In the genomic region with DNA sequence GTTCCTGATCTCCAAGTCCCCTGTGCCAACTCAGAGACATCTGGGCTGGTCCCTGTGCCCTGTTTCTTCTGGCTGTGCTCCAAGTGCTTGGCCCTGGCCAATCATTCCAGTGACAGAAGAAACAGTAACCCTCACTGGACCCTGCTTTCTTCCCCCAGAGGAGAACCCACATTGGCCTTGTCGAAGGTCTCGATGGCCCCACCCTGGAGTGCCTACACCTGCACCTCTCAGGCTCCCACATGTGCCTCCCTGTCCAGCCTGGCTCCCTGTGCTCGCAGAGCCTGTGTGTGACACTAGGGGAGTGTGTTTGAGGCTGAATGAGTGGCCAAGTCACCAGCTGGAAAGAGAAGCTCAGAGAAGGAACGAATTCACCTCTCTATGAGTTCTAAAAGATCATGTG, we compare ENCODE assay signal across 13 cellular contexts. TPM values are rescaled to one million over a fixed set of nuclear protein-coding genes. Genes with fewer than 3 reads are reported as not detected.
A peak's percentile ranks its signal among the peaks of the same experiment; 100 is the strongest.
DNase-seq lines count a peak whose midpoint lies in the region; ATAC-seq and TF ChIP-seq lines count a peak whose summit lies in the region.
"Had no signal": no experiment of that assay in that cellular context is flagged by ENCODE, and none has a peak within 500 bp of the region (broad histone marks: within the 10 kb centered on the region; RNA-seq: fewer than 3 reads in every experiment).

No MANE protein-coding gene starts in this region.

- H3K27ac Mint-ChIP-seq in natural killer cell treated with Interleukin-12 subunit alpha and Interleukin-12 subunit beta and Interleukin-15 and Interleukin-18, amount 100 ng/mL, for 72 hours = no peak overlapping the region
- no peak overlapping the region for H3K27ac Mint-ChIP-seq in natural killer cell
- H3K27ac Mint-ChIP-seq in naive thymus-derived CD4-positive, alpha-beta T cell = peak overlapping the region in 6 of 9 donors; percentile 3 to 69 (median 46)
- H3K27ac Mint-ChIP-seq in type B pancreatic cell = peak overlapping the region; percentile 91

- POLR2A ChIA-PET in naive thymus-derived CD4-positive, alpha-beta T cell (lab: Charles Lee) = interaction anchor here (0.6 to 1.0 kb wide), 2 partner anchors 17 to 57 kb away, joined by 3 to 7 read pairs; no protein-coding TSS in a partner anchor

- CTCF ChIA-PET in naive thymus-derived CD4-positive, alpha-beta T cell (lab: Charles Lee) = interaction anchor here (1.0 to 10.4 kb wide), 2 partner anchors 61 to 96 kb away, joined by 3 to 502 read pairs; no protein-coding TSS in a partner anchor

- H3K4me3 Mint-ChIP-seq in natural killer cell treated with Interleukin-12 subunit alpha and Interleukin-12 subunit beta and Interleukin-15 and Interleukin-18, amount 100 ng/mL, for 72 hours = no peak overlapping the region
- no peak overlapping the region for H3K4me3 Mint-ChIP-seq in natural killer cell
- no peak overlapping the region for H3K4me3 Mint-ChIP-seq in naive thymus-derived CD4-positive, alpha-beta T cell
- H3K4me3 Mint-ChIP-seq in type B pancreatic cell = peak overlapping the region; percentile 66

- no peaks in the 10 kb centered on the region for H3K9me3 Mint-ChIP-seq in natural killer cell treated with Interleukin-12 subunit alpha and Interleukin-12 subunit beta and Interleukin-15 and Interleukin-18, amount 100 ng/mL, for 72 hours
- no peaks in the 10 kb centered on the region for H3K9me3 Mint-ChIP-seq in natural killer cell
- H3K9me3 Mint-ChIP-seq in naive thymus-derived CD4-positive, alpha-beta T cell = peaks cover 0 to 3% (median 0%) of the 10 kb centered on the region in 11 donors
- H3K9me3 Mint-ChIP-seq in type B pancreatic cell = peaks cover 5% of the 10 kb centered on the region

- peak; percentile 34 for DNase-seq in natural killer cell treated with Interleukin-12 subunit alpha and Interleukin-12 subunit beta and Interleukin-15 and Interleukin-18, amount 100 ng/mL, for 72 hours (ENCODE audit: low spot score)
- DNase-seq in natural killer cell (no peak), epithelial cell of prostate (ENCODE audit: low read depth, low spot score) (no peak), type B pancreatic cell (ENCODE audit: extremely low spot score, unreplicated experiment) (no peak), foreskin fibroblast (no peak), gastrocnemius medialis (no peak)
- no peak for DNase-seq in naive thymus-derived CD4-positive, alpha-beta T cell
- DNase-seq: HCEC 1CT, NCI-H446 had no signal

- no peaks in the 10 kb centered on the region for H3K9me3 ChIP-seq in naive thymus-derived CD4-positive, alpha-beta T cell (ENCODE audit: control insufficient read depth in 2 of 3, low read length in 3 of 3)
- no peaks in the 10 kb centered on the region for H3K9me3 ChIP-seq in gastrocnemius medialis
- H3K9me3 ChIP-seq: A549 had no signal

- H3K36me3 ChIP-seq in naive thymus-derived CD4-positive, alpha-beta T cell (ENCODE audit: control insufficient read depth in 2 of 3, insufficient read depth in 3 of 3, low read length in 3 of 3) = no peaks in the 10 kb centered on the region
- H3K36me3 ChIP-seq in gastrocnemius medialis = no peaks in the 10 kb centered on the region

- intact Hi-C loops in natural killer cell (cut with micrococcal nuclease) = no loop called here
- intact Hi-C loops in naive thymus-derived CD4-positive, alpha-beta T cell (cut with micrococcal nuclease) = no loop called here
- intact Hi-C loops in gastrocnemius medialis (cut with DNase I; ENCODE audit: low total_unique reads) = no loop called here

- H3K36me3 Mint-ChIP-seq in natural killer cell treated with Interleukin-12 subunit alpha and Interleukin-12 subunit beta and Interleukin-15 and Interleukin-18, amount 100 ng/mL, for 72 hours = no peaks in the 10 kb centered on the region
- H3K36me3 Mint-ChIP-seq in natural killer cell = no peaks in the 10 kb centered on the region
- H3K36me3 Mint-ChIP-seq in naive thymus-derived CD4-positive, alpha-beta T cell = peaks cover 0 to 6% (median 0%) of the 10 kb centered on the region in 5 donors
- no peaks in the 10 kb centered on the region for H3K36me3 Mint-ChIP-seq in type B pancreatic cell

- peaks cover 9 to 26% of the 10 kb centered on the region in 2 donors for H3K4me1 ChIP-seq in naive thymus-derived CD4-positive, alpha-beta T cell (ENCODE audit: control insufficient read depth in 2 of 2, insufficient read depth in 2 of 2, low read length in 2 of 2)
- H3K4me1 ChIP-seq in gastrocnemius medialis = no peaks in the 10 kb centered on the region
- H3K4me1 ChIP-seq: A549 had no signal

- no peak for TF ChIP-seq POLR2A in gastrocnemius medialis (IDR thresholded peaks at IDR 0.05)

- H3K27me3 Mint-ChIP-seq in natural killer cell treated with Interleukin-12 subunit alpha and Interleukin-12 subunit beta and Interleukin-15 and Interleukin-18, amount 100 ng/mL, for 72 hours = peaks cover 24 to 26% of the 10 kb centered on the region in 2 donors
- peaks cover 8 to 18% of the 10 kb centered on the region in 2 donors for H3K27me3 Mint-ChIP-seq in natural killer cell (ENCODE audit: low read depth in 2 of 2)
- H3K27me3 Mint-ChIP-seq in naive thymus-derived CD4-positive, alpha-beta T cell = peaks cover 0 to 3% (median 0%) of the 10 kb centered on the region in 5 donors
- H3K27me3 Mint-ChIP-seq in type B pancreatic cell = peaks cover 31% of the 10 kb centered on the region

- ATAC-seq in natural killer cell treated with Interleukin-12 subunit alpha and Interleukin-12 subunit beta and Interleukin-15 and Interleukin-18, amount 100 ng/mL, for 72 hours = no peak
- ATAC-seq in natural killer cell = no peak
- no peak for ATAC-seq in naive thymus-derived CD4-positive, alpha-beta T cell
- no peak for ATAC-seq in gastrocnemius medialis
- ATAC-seq in HG03039 (IDR thresholded peaks at IDR 0.05; ENCODE audit: unreplicated experiment) = no peak
- ATAC-seq: A549 had no signal

- H3K4me3 ChIP-seq in naive thymus-derived CD4-positive, alpha-beta T cell (ENCODE audit: low read length) = no peak overlapping the region
- H3K4me3 ChIP-seq in foreskin fibroblast (ENCODE audit: low read depth in 1 of 2, low read length in 2 of 2) = no peak overlapping the region
- no peak overlapping the region for H3K4me3 ChIP-seq in gastrocnemius medialis
- H3K4me3 ChIP-seq: A549 had no signal

- no peaks in the 10 kb centered on the region for H3K27me3 ChIP-seq in naive thymus-derived CD4-positive, alpha-beta T cell (ENCODE audit: control insufficient read depth in 2 of 2, insufficient read depth in 2 of 2, low read length in 2 of 2)
- H3K27me3 ChIP-seq in gastrocnemius medialis = peaks cover 3 to 19% (median 18%) of the 10 kb centered on the region in 3 donors

- no peaks in the 10 kb centered on the region for H3K4me1 Mint-ChIP-seq in natural killer cell treated with Interleukin-12 subunit alpha and Interleukin-12 subunit beta and Interleukin-15 and Interleukin-18, amount 100 ng/mL, for 72 hours (ENCODE audit: low read depth in 2 of 2)
- H3K4me1 Mint-ChIP-seq in natural killer cell (peaks cover 0 to 6% of the 10 kb centered on the region in 2 donors), type B pancreatic cell (ENCODE audit: unreplicated experiment) (peaks cover 43% of the 10 kb centered on the region)
- peaks cover 19 to 56% (median 51%) of the 10 kb centered on the region in 7 donors for H3K4me1 Mint-ChIP-seq in naive thymus-derived CD4-positive, alpha-beta T cell

- in situ Hi-C loops in gastrocnemius medialis (cut with MboI; ENCODE audit: low sequenced_read_pairs in 4 of 4) = no loop called here

- no peak for TF ChIP-seq CTCF in natural killer cell (IDR thresholded peaks at IDR 0.05)
- no peak for TF ChIP-seq CTCF in type B pancreatic cell (conservative IDR thresholded peaks at IDR 0.05)
- no peak for TF ChIP-seq CTCF in foreskin fibroblast (IDR thresholded peaks at IDR 0.05; ENCODE audit: low read depth, low read length)
- TF ChIP-seq CTCF in gastrocnemius medialis (IDR thresholded peaks at IDR 0.05 in 4 of 5, conservative IDR thresholded peaks at IDR 0.05 in 1 of 5) = no peak

- H3K27ac ChIP-seq in epithelial cell of prostate = peak overlapping the region; percentile 54
- no peak overlapping the region for H3K27ac ChIP-seq in naive thymus-derived CD4-positive, alpha-beta T cell (ENCODE audit: low read depth, low read length)
- H3K27ac ChIP-seq in gastrocnemius medialis = no peak overlapping the region
- H3K27ac ChIP-seq: A549, C4-2B had no signal

RNA-seq across cellular contexts. Expression of gene MAL, which starts 5.9 kb away (rescaled TPM):
- total RNA-seq in natural killer cell treated with Interleukin-12 subunit alpha and Interleukin-12 subunit beta and Interleukin-15 and Interleukin-18, amount 100 ng/mL, for 72 hours = 1 to 10 TPM; 1.2 to 2.2 TPM
- 1 to 10 TPM in 2 of 3 donors, under 1 TPM in 1; 0.54 to 3.3 (median 1.8) TPM for total RNA-seq in natural killer cell
- total RNA-seq in naive thymus-derived CD4-positive, alpha-beta T cell = 100 to 1,000 TPM; 124 to 575 (median 159) TPM
- polyA plus RNA-seq in naive thymus-derived CD4-positive, alpha-beta T cell = 100 to 1,000 TPM; 355 to 408 TPM
- 205 and 250 TPM in 2 replicates for total RNA-seq in type B pancreatic cell (ENCODE audit: low replicate concordance)
- 1 to 10 TPM in 1 of 4 donors, under 1 TPM in 2, not detected in 1; 0.64 to 2.4 (median 0.87) TPM for total RNA-seq in gastrocnemius medialis
- total RNA-seq: SK-MEL-5 had no signal
- polyA plus RNA-seq: A549 had no signal

Comparison
In these comparisons a context has a peak if more than half of its experiments do, and no peak if none do; other contexts are left out.
1. H3K27ac Mint-ChIP-seq: peak in naive thymus-derived CD4-positive, alpha-beta T cell (6 of 9) and type B pancreatic cell (single experiment); none in natural killer cell treated with Interleukin-12 subunit alpha and Interleukin-12 subunit beta and Interleukin-15 and Interleukin-18, amount 100 ng/mL, for 72 hours (0 of 2) and natural killer cell (0 of 2).
2. RNA of gene MAL, which starts 5.9 kb away (total RNA-seq): 205 to 250 TPM in type B pancreatic cell and 124 to 575 TPM in naive thymus-derived CD4-positive, alpha-beta T cell; 1.2 to 2.2 TPM in natural killer cell treated with Interleukin-12 subunit alpha and Interleukin-12 subunit beta and Interleukin-15 and Interleukin-18, amount 100 ng/mL, for 72 hours, 0.54 to 3.3 TPM in natural killer cell and 0.64 to 2.4 TPM in gastrocnemius medialis; every median in the first group is over 10 times any median in the second.